23 cellular contexts compared by ENCODE assay signal in the genomic region with DNA sequence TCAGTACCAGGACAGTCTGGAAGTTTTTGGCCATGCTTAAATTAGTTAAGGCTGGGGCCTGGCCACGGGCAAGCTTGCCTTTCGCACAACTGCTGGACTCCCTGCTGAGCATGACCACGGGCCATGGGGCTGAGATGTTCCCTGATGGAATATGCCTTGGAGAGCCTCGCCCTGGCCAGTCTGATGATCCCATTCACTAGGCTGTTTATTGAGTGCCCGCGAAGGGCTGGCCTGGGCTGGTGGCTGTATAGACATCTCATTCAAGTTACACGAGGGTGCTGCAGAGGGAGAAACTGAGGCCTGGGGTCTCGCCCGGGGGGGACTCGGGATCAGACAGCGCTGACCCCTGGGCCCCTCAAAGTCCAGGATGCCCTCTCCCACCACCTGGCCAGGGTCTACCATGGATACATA. TPM values are rescaled to one million over a fixed set of nuclear protein-coding genes. Genes with fewer than 3 reads are reported as not detected.
DNase-seq lines count a peak whose midpoint lies in the region; ATAC-seq and TF ChIP-seq lines count a peak whose summit lies in the region.
"Had no signal": no experiment of that assay in that cellular context is flagged by ENCODE, and none has a peak within 500 bp of the region (broad histone marks: within the 10 kb centered on the region; RNA-seq: fewer than 3 reads in every experiment).

No MANE protein-coding gene starts in this region.

- H3K9me3 ChIP-seq in lower lobe of right lung (no peaks in the 10 kb centered on the region), sigmoid colon (no peaks in the 10 kb centered on the region)
- H3K9me3 ChIP-seq: suprapubic skin had no signal

- TF ChIP-seq CTCF in chondrocyte (IDR thresholded peaks at IDR 0.05) (no peak), lower lobe of right lung (IDR thresholded peaks at IDR 0.05) (no peak), sigmoid colon (IDR thresholded peaks at IDR 0.05) (no peak)

- peaks cover 2% of the 10 kb centered on the region for H3K9me3 Mint-ChIP-seq in chondrocyte (ENCODE audit: low read depth)
- H3K9me3 Mint-ChIP-seq: activated CD4-positive, alpha-beta memory T cell treated with anti-CD3 and anti-CD28 coated beads, Interleukin-2, amount 10 ng/mL, durations not matched to agents 7 days and 5 days; CD4-positive, alpha-beta T cell had no signal

- 75 to 92% methylated on average over 11 of the region's 11 CpGs for WGBS in sigmoid colon, 2 donors

- peak; percentile 20 for DNase-seq in EL
- peak; percentile 75 for DNase-seq in chondrocyte (ENCODE audit: low spot score)
- DNase-seq in lower lobe of right lung, result peak; percentile 35
- peak; percentile 44 for DNase-seq in sigmoid colon
- no peak for DNase-seq in NK-92 (lab: John Stamatoyannopoulos, UW; ENCODE audit: unreplicated experiment)
- no peak for DNase-seq in HUDEP-2 (lab: John Stamatoyannopoulos, UW; ENCODE audit: unreplicated experiment in 76 of 76)
- DNase-seq: activated CD4-positive, alpha-beta memory T cell treated with anti-CD3 and anti-CD28 coated beads, Interleukin-2, amount 10 ng/mL, durations not matched to agents 7 days and 5 days; activated T-cell treated with anti-CD3 and anti-CD28 coated beads for 4 hours; caudate nucleus; CD4-positive, alpha-beta T cell; dorsolateral prefrontal cortex; immature natural killer cell; MV-4-11; NCI-H187; occipital lobe; T1000 had no signal

- H3K27me3 Mint-ChIP-seq in chondrocyte (ENCODE audit: low read depth), result no peaks in the 10 kb centered on the region
- H3K27me3 Mint-ChIP-seq: CD4-positive, alpha-beta T cell had no signal

- H3K4me1 Mint-ChIP-seq in chondrocyte (ENCODE audit: low read depth), result peaks cover 38% of the 10 kb centered on the region
- H3K4me1 Mint-ChIP-seq: activated CD4-positive, alpha-beta memory T cell treated with anti-CD3 and anti-CD28 coated beads, Interleukin-2, amount 10 ng/mL, durations not matched to agents 7 days and 5 days had no signal

- H3K4me1 ChIP-seq in lower lobe of right lung (no peaks in the 10 kb centered on the region), sigmoid colon (peaks cover 0 to 37% (median 32%) of the 10 kb centered on the region in 4 donors)

- H3K36me3 ChIP-seq in lower lobe of right lung (no peaks in the 10 kb centered on the region), sigmoid colon (no peaks in the 10 kb centered on the region)
- H3K36me3 ChIP-seq: suprapubic skin had no signal

- H3K4me3 ChIP-seq in lower lobe of right lung, result no peak overlapping the region
- no peak overlapping the region for H3K4me3 ChIP-seq in sigmoid colon
- H3K4me3 ChIP-seq: dorsolateral prefrontal cortex, suprapubic skin had no signal

- no peak for TF ChIP-seq POLR2A in sigmoid colon (IDR thresholded peaks at IDR 0.05)

- H3K27me3 ChIP-seq in lower lobe of right lung (ENCODE audit: low read depth) (no peaks in the 10 kb centered on the region), sigmoid colon (no peaks in the 10 kb centered on the region)
- H3K27me3 ChIP-seq: dorsolateral prefrontal cortex, suprapubic skin had no signal

- no peak overlapping the region for H3K27ac ChIP-seq in lower lobe of right lung
- H3K27ac ChIP-seq in sigmoid colon, result no peak overlapping the region
- H3K27ac ChIP-seq: dorsolateral prefrontal cortex, epithelial cell of prostate, KMS-11, RWPE1, suprapubic skin had no signal

- no peak overlapping the region for H3K27ac Mint-ChIP-seq in chondrocyte (ENCODE audit: unreplicated experiment)
- H3K27ac Mint-ChIP-seq: activated CD4-positive, alpha-beta memory T cell treated with anti-CD3 and anti-CD28 coated beads, Interleukin-2, amount 10 ng/mL, durations not matched to agents 7 days and 5 days; CD4-positive, alpha-beta T cell had no signal

- intact Hi-C loops in lower lobe of right lung (cut with DNase I) (no loop called here), sigmoid colon (cut with DNase I) (no loop called here)

- H3K36me3 Mint-ChIP-seq in chondrocyte (ENCODE audit: low read depth), result peaks cover 2% of the 10 kb centered on the region

- ATAC-seq in lower lobe of right lung (no peak), HG02870 (IDR thresholded peaks at IDR 0.05; ENCODE audit: unreplicated experiment) (no peak), HG02571 (IDR thresholded peaks at IDR 0.05; ENCODE audit: unreplicated experiment) (no peak)
- ATAC-seq: HCT116 had no signal

- H3K4me3 Mint-ChIP-seq in chondrocyte (ENCODE audit: unreplicated experiment), result no peak overlapping the region
- H3K4me3 Mint-ChIP-seq: activated CD4-positive, alpha-beta memory T cell treated with anti-CD3 and anti-CD28 coated beads, Interleukin-2, amount 10 ng/mL, durations not matched to agents 7 days and 5 days; CD4-positive, alpha-beta T cell; immature natural killer cell had no signal

- TF ChIP-seq EP300 in sigmoid colon (IDR thresholded peaks at IDR 0.05), result no peak

RNA-seq across cellular contexts. Expression of gene RXRA, which starts 7.8 kb away (rescaled TPM):
- total RNA-seq in chondrocyte (27.3 to 28.2 TPM (median 27.9 TPM) in 3 replicates), lower lobe of right lung (85.7 TPM), sigmoid colon (10 to 100 TPM; 26.7 to 49.0 (median 31.4) TPM)
- 10 to 100 TPM; 27.6 to 50.8 (median 38.4) TPM for polyA plus RNA-seq in sigmoid colon

Comparison
In these comparisons a context has a peak if more than half of its experiments do, and no peak if none do; other contexts are left out.
1. DNase-seq: peak in EL (single experiment), chondrocyte (single experiment), lower lobe of right lung (single experiment) and sigmoid colon (single experiment); none in NK-92 (single experiment) and HUDEP-2 (0 of 76).